ENCODE assay signal across 8 cellular contexts in the genomic region with DNA sequence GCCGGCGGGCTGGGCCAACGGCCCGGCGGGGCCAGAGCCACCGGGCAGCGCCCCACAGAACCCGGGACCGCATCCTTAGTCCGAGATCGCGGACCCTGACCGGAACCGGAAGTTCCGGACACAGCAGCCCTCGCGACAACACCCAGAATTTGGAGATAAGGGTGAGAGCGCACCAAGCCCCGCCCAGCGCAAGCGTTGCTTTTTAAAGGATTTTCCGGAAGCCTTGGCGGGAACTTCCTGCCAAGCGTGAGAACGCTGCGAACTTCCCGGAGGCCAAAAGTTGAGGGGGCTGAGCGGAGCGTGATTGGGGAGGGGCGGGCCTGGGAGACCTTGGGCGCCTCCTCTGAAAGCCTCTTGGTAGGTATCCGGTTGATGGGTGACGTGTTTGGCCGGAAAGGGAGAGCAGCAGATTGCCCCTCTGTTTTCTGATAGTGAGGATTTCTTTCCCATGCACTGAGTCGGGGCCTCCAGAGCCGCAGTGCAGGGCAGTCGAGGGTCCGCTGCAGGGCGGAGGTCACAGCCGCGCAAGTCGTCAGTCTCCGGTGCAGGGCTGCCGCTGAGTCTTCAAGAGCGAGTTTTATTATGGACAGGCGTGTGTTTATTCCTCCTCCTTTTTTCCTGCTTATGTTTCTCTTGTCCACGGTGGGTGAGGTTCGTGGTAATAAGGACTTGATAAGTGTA. TPM values are rescaled to one million over a fixed set of nuclear protein-coding genes. Genes with fewer than 3 reads are reported as not detected.
DNase-seq lines count a peak whose midpoint lies in the region; ATAC-seq, FAIRE-seq and TF ChIP-seq lines count a peak whose summit lies in the region.

A gene with protein sequence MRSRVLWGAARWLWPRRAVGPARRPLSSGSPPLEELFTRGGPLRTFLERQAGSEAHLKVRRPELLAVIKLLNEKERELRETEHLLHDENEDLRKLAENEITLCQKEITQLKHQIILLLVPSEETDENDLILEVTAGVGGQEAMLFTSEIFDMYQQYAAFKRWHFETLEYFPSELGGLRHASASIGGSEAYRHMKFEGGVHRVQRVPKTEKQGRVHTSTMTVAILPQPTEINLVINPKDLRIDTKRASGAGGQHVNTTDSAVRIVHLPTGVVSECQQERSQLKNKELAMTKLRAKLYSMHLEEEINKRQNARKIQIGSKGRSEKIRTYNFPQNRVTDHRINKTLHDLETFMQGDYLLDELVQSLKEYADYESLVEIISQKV (minus strand): TSS at position 97 of the 681 bp plus-strand sequence. CDS start 24 bp downstream, at position 73.

- TF ChIP-seq EP300 in esophagus muscularis mucosa (IDR thresholded peaks at IDR 0.05), result peak; percentile 79

- peaks cover 4 to 24% of the 10 kb centered on the region in 2 donors for H3K36me3 Mint-ChIP-seq in activated T-cell treated with anti-CD3 and anti-CD28 coated beads, Interleukin-2, amount 50 U/mL, for 72 hours (ENCODE audit: insufficient read depth in 2 of 2)

- TF ChIP-seq CTCF in esophagus muscularis mucosa (IDR thresholded peaks at IDR 0.05), result peak in 1 of 3 experiments; percentile 15

- H3K27me3 ChIP-seq in esophagus muscularis mucosa, result no peaks in the 10 kb centered on the region
- no peaks in the 10 kb centered on the region for H3K27me3 ChIP-seq in muscle layer of duodenum (ENCODE audit: low read depth, low read length)

- no peaks in the 10 kb centered on the region for H3K27me3 Mint-ChIP-seq in activated T-cell treated with anti-CD3 and anti-CD28 coated beads, Interleukin-2, amount 50 U/mL, for 72 hours (ENCODE audit: low read depth)

- H3K4me3 ChIP-seq in esophagus muscularis mucosa, result peak within 1 kb of the TSS; percentile 74 to 84 (median 76)
- peak within 1 kb of the TSS; percentile 85 to 95 for H3K4me3 ChIP-seq in muscle layer of duodenum (ENCODE audit: low read depth in 1 of 2, low read length in 2 of 2)

- H3K4me3 Mint-ChIP-seq in activated T-cell treated with anti-CD3 and anti-CD28 coated beads, Interleukin-2, amount 50 U/mL, for 72 hours, result peak within 1 kb of the TSS; percentile 90 to 91

- peak; percentile 88 for FAIRE-seq in RCC 7860 (lab: Jason Lieb, UNC)

- DNase-seq in DMS53 treated with DMSO at 0.1 percent for 48 hours (lab: John Stamatoyannopoulos, UW; ENCODE audit: unreplicated experiment) (peak; percentile 63), KG1 (lab: John Stamatoyannopoulos, UW) (peak; percentile 90), RCC 7860 (ENCODE audit: low spot score) (peak; percentile 88), esophagus muscularis mucosa (ENCODE audit: extremely low spot score) (peak; percentile 98)
- DNase-seq in activated T-cell treated with anti-CD3 and anti-CD28 coated beads, Interleukin-2, amount 50 U/mL, for 72 hours, result peak; percentile 88 to 91
- DNase-seq in stimulated activated CD8-positive, alpha-beta memory T cell treated with anti-CD3 and anti-CD28 coated beads, Interleukin-7, amount 100 ng/mL, for 4 hours (ENCODE audit: low read depth in 2 of 2), result peak; percentile 77 to 83

- no peaks in the 10 kb centered on the region for H3K9me3 ChIP-seq in esophagus muscularis mucosa
- no peaks in the 10 kb centered on the region for H3K9me3 ChIP-seq in muscle layer of duodenum (ENCODE audit: control insufficient read depth in 1 of 2, low read length in 2 of 2)

- peaks cover 29 to 43% (median 39%) of the 10 kb centered on the region in 4 donors for H3K4me1 ChIP-seq in esophagus muscularis mucosa
- peaks cover 6 to 30% of the 10 kb centered on the region in 2 donors for H3K4me1 ChIP-seq in muscle layer of duodenum (ENCODE audit: control insufficient read depth in 1 of 2, insufficient read depth in 2 of 2, low read length in 2 of 2)

- no peaks in the 10 kb centered on the region for H3K9me3 Mint-ChIP-seq in activated T-cell treated with anti-CD3 and anti-CD28 coated beads, Interleukin-2, amount 50 U/mL, for 72 hours

- H3K4me1 Mint-ChIP-seq in activated T-cell treated with anti-CD3 and anti-CD28 coated beads, Interleukin-2, amount 50 U/mL, for 72 hours (ENCODE audit: low read depth), result peaks cover 39% of the 10 kb centered on the region

- peak; percentile 68 for TF ChIP-seq POLR2A in esophagus muscularis mucosa (IDR thresholded peaks at IDR 0.05; ENCODE audit: low read depth)

- intact Hi-C loops in esophagus muscularis mucosa (cut with DNase I), result no loop called here

- peak within 1 kb of the TSS; percentile 86 to 90 (median 88) for H3K27ac ChIP-seq in esophagus muscularis mucosa (replicated peaks in 1 of 4)
- peak within 1 kb of the TSS; percentile 81 for H3K27ac ChIP-seq in muscle layer of duodenum (ENCODE audit: low read length)

- peaks cover 0 to 8% (median 2%) of the 10 kb centered on the region in 4 donors for H3K36me3 ChIP-seq in esophagus muscularis mucosa
- H3K36me3 ChIP-seq in muscle layer of duodenum (ENCODE audit: control insufficient read depth in 1 of 2, insufficient read depth in 2 of 2, low read length in 2 of 2), result no peaks in the 10 kb centered on the region

- under 1% methylated on average over 28 of the region's 48 CpGs for WGBS in esophagus muscularis mucosa

- peak within 1 kb of the TSS; percentile 97 for H3K27ac Mint-ChIP-seq in activated T-cell treated with anti-CD3 and anti-CD28 coated beads, Interleukin-2, amount 50 U/mL, for 72 hours

- ATAC-seq in GM21723 (IDR thresholded peaks at IDR 0.05; ENCODE audit: unreplicated experiment), result peak; percentile 92
- ATAC-seq in activated T-cell treated with anti-CD3 and anti-CD28 coated beads, Interleukin-2, amount 50 U/mL, for 72 hours (replicated peaks in 1 of 2), result peak; percentile 94 to 95

RNA-seq across cellular contexts. Expression of the gene that starts here (rescaled TPM):
- total RNA-seq in activated T-cell treated with anti-CD3 and anti-CD28 coated beads, Interleukin-2, amount 50 U/mL, for 72 hours, result 10 to 100 TPM; 13.8 to 21.1 TPM
- total RNA-seq in esophagus muscularis mucosa, result 10 to 100 TPM; 16.9 to 26.6 (median 21.1) TPM

Comparison
In these comparisons a context has a peak if more than half of its experiments do, and no peak if none do; other contexts are left out.
1. Peak in every context shown above with its lines: DNase-seq, ATAC-seq, H3K4me3 ChIP-seq and H3K27ac ChIP-seq.